In the genomic region with DNA sequence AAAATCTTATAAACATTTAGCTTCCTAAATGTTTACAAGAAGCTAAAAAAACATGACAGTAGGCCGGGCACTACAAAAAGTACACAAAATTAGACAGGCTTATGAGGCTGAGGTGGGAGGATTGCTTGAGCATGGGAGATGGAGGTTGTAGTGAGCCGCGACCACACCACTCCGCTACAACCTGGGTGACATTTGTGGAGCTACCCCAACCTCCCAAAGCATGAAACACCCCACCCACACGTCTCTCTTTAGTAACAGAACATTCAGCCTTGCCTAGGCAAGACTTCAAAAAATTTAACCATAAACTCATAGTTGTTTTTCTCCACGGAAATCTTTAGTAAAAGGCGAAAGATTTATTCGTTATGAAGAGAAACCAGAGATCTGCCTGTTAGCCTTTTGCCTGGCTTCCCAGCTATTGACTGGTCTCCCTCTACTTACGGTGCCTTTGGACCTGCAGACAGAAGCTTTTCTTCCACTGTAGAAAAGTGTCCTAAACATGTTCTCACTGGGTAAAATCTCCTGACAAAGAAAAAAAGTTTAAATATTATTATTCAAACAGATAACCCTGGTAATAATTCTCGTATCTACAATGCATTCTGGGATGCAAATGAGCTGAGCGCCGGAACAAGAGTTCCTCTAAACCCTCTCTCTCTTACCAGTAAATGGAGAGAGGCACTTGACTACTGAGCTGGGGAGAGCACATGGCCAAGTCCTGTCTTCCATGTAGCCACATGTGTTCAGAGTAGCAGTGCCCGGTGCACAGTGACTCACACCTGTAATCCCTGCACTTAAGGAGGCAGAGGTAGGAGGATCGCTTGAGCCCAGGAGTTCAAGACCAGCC, we compare ENCODE assay signal across 8 cellular contexts. TPM values are rescaled to one million over a fixed set of nuclear protein-coding genes. Genes with fewer than 3 reads are reported as not detected.
A peak's percentile ranks its signal among the peaks of the same experiment; 100 is the strongest.
DNase-seq lines count a peak whose midpoint lies in the region; ATAC-seq, FAIRE-seq and TF ChIP-seq lines count a peak whose summit lies in the region.

No MANE protein-coding gene starts in this region.

- no peak overlapping the region for H2AFZ ChIP-seq in PC-3 (ENCODE audit: low read length)

- peak; percentile 66 for ATAC-seq in GM21447 (IDR thresholded peaks at IDR 0.05; ENCODE audit: unreplicated experiment)
- peak; percentile 93 for ATAC-seq in PC-3

- no peaks in the 10 kb centered on the region for H3K9me3 ChIP-seq in PC-3 (ENCODE audit: low read length)

- H3K27me3 ChIP-seq in PC-3 (ENCODE audit: low read length): no peaks in the 10 kb centered on the region

- peak overlapping the region; percentile 44 for H3K9ac ChIP-seq in PC-3 (ENCODE audit: low read length)

- no peak overlapping the region for H3K4me2 ChIP-seq in PC-3 (ENCODE audit: low read length)

- no peak overlapping the region for H3K27ac Mint-ChIP-seq in glutamatergic neuron (ENCODE audit: unreplicated experiment)

- H3K27me3 Mint-ChIP-seq in glutamatergic neuron (ENCODE audit: unreplicated experiment): peaks cover 8% of the 10 kb centered on the region

- H3K4me3 Mint-ChIP-seq in glutamatergic neuron (ENCODE audit: unreplicated experiment): no peak overlapping the region

- no peaks in the 10 kb centered on the region for H3K4me1 Mint-ChIP-seq in glutamatergic neuron (ENCODE audit: low read depth, unreplicated experiment)

- peaks cover 3% of the 10 kb centered on the region for H3F3A ChIP-seq in PC-3 (ENCODE audit: low read length, unreplicated experiment)

- no peaks in the 10 kb centered on the region for H3K9me2 ChIP-seq in PC-3 (replicated peaks; ENCODE audit: low read length)

- DNase-seq in DMS79 treated with DMSO at 0.1 percent for 48 hours (lab: John Stamatoyannopoulos, UW) (peak; percentile 98), HT-29 (ENCODE audit: low spot score) (peak; percentile 95), PC-3 (peak; percentile 86), frontal cortex (ENCODE audit: low spot score in 2 of 2) (peak; percentile 40 to 55), renal cortical epithelial cell (ENCODE audit: low read depth) (peak; percentile 76), glutamatergic neuron (no peak)
- DNase-seq in activated T-cell treated with anti-CD3 and anti-CD28 coated beads, Interleukin-2, amount 50 U/mL, for 48 hours: peak; percentile 77 to 83

- H4K20me1 ChIP-seq in PC-3 (ENCODE audit: low read length): no peaks in the 10 kb centered on the region

- H3K36me3 ChIP-seq in PC-3 (ENCODE audit: low read depth, low read length): no peaks in the 10 kb centered on the region

- CTCF ChIA-PET in PC-3 (lab: Charles Lee): interaction anchor here (0.6 kb wide), 1 partner anchor 9 kb away, joined by 4 read pairs; a partner anchor contains a TSS

- H3K79me2 ChIP-seq in PC-3 (ENCODE audit: low read length): no peaks in the 10 kb centered on the region

- TSS peak; percentile 100 for BruUV-seq in PC-3 (replicated peaks; lab: Mats Ljungman, UMichigan)

- no peaks in the 10 kb centered on the region for H3K36me3 Mint-ChIP-seq in glutamatergic neuron (ENCODE audit: unreplicated experiment)

- H3K9me3 Mint-ChIP-seq in glutamatergic neuron (ENCODE audit: unreplicated experiment): peaks cover 2% of the 10 kb centered on the region

- no peak for FAIRE-seq in frontal cortex (lab: Jason Lieb, UNC)

- H3K27ac ChIP-seq in PC-3 (ENCODE audit: low read length): peak overlapping the region; percentile 70

- intact Hi-C loops in PC-3 (cut with micrococcal nuclease): no loop called here

- TF ChIP-seq CTCF in PC-3 (conservative IDR thresholded peaks at IDR 0.05; ENCODE audit: low read depth, low read length): no peak
- no peak for TF ChIP-seq CTCF in glutamatergic neuron (IDR thresholded peaks at IDR 0.05; ENCODE audit: partially characterized antibody, unreplicated experiment)

- peaks cover 3% of the 10 kb centered on the region for H3K4me1 ChIP-seq in PC-3 (ENCODE audit: insufficient read depth, low read length)

- H3K4me3 ChIP-seq in PC-3 (ENCODE audit: low read length): no peak overlapping the region

- POLR2A ChIA-PET in PC-3 (lab: Charles Lee; ENCODE audit: unreplicated experiment): interaction anchor here (0.5 to 1.6 kb wide), 7 partner anchors 8 to 951 kb away, joined by 3 to 16 read pairs (median 3); a partner anchor contains a TSS

RNA-seq across cellular contexts. Expression of a gene that starts 9.2 kb away (rescaled TPM):
- total RNA-seq in HT-29 (2014; rRNA removed; shearing (Covaris generic)): not detected in 2 replicates
- total RNA-seq in PC-3 (2014; rRNA removed): not detected in 2 replicates
- not detected for total RNA-seq in frontal cortex
- total RNA-seq in renal cortical epithelial cell: not detected in 2 replicates
- not detected for total RNA-seq in glutamatergic neuron (ENCODE audit: unreplicated experiment)

RNA-seq across cellular contexts. Expression of a gene that starts 17.9 kb away (rescaled TPM):
- total RNA-seq in HT-29 (2014; rRNA removed; shearing (Covaris generic)): 57.1 and 63.1 TPM in 2 replicates
- total RNA-seq in PC-3 (2014; rRNA removed) (98.7 and 121 TPM in 2 replicates), frontal cortex (2.9 TPM), renal cortical epithelial cell (0.94 and 15.5 TPM in 2 replicates), glutamatergic neuron (ENCODE audit: unreplicated experiment) (8.6 TPM)

RNA-seq across cellular contexts. Expression of a gene that starts 47.2 kb away (rescaled TPM):
- total RNA-seq in HT-29 (2014; rRNA removed; shearing (Covaris generic)): 0.15 and 0.99 TPM in 2 replicates
- total RNA-seq in PC-3 (2014; rRNA removed): 0.15 TPM in 1 of 2 replicates, not detected in the other
- 4.5 TPM for total RNA-seq in frontal cortex
- 6.7 TPM in 1 of 2 replicates, not detected in the other for total RNA-seq in renal cortical epithelial cell
- 4.9 TPM for total RNA-seq in glutamatergic neuron (ENCODE audit: unreplicated experiment)

RNA-seq across cellular contexts. Expression of a gene that starts 47.5 kb away (rescaled TPM):
- 19.5 and 27.5 TPM in 2 replicates for total RNA-seq in HT-29 (2014; rRNA removed; shearing (Covaris generic))
- total RNA-seq in PC-3 (2014; rRNA removed) (9.3 and 12.0 TPM in 2 replicates), frontal cortex (4.9 TPM), renal cortical epithelial cell (8.4 and 8.9 TPM in 2 replicates), glutamatergic neuron (ENCODE audit: unreplicated experiment) (10.1 TPM)

RNA-seq across cellular contexts. Expression of a gene that starts 53.6 kb away (rescaled TPM):
- total RNA-seq in HT-29 (2014; rRNA removed; shearing (Covaris generic)): 1,326 and 1,606 TPM in 2 replicates
- total RNA-seq in PC-3 (2014; rRNA removed) (1,533 and 1,663 TPM in 2 replicates), frontal cortex (1,632 TPM), renal cortical epithelial cell (915 and 2,161 TPM in 2 replicates), glutamatergic neuron (ENCODE audit: unreplicated experiment) (988 TPM)
